ENCODE assay signal across 8 cellular contexts in the genomic region with DNA sequence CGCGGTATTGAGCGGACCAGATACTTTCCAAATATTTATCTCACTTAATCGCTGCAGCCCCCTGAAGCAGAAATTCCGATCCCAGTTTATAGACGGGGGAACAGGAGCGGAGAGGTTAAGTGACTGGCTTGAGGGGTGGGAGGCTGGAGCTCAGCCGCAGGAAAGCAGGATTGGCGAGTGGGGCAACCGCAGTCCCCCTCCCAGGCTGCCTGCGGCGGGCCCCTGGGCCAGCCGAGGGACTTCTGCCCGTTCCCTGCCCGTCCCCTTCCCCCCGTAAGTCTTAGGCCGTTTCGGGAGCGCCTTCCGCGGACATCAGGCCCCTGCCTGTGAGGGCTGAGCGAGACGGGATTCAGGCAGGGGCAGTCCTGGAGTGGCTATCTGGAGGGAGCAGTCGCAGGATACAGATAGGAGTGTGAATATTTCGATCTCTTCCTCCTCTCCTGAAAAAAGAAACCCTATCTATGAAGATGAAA. TPM values are rescaled to one million over a fixed set of nuclear protein-coding genes. Genes with fewer than 3 reads are reported as not detected.
DNase-seq lines count a peak whose midpoint lies in the region; ATAC-seq, FAIRE-seq and TF ChIP-seq lines count a peak whose summit lies in the region.

No MANE protein-coding gene starts in this region.

- H3K9me3 ChIP-seq in CD4-positive, alpha-beta T cell (ENCODE audit: control insufficient read depth, low read length) = no peaks in the 10 kb centered on the region
- no peaks in the 10 kb centered on the region for H3K9me3 ChIP-seq in pancreas

- peaks cover 23% of the 10 kb centered on the region for H3K4me1 Mint-ChIP-seq in CD4-positive, alpha-beta T cell (ENCODE audit: low read depth)
- H3K4me1 Mint-ChIP-seq in activated CD4-positive, alpha-beta memory T cell treated with anti-CD3 and anti-CD28 coated beads, Interleukin-2, amount 10 ng/mL, durations not matched to agents 7 days and 5 days = peaks cover 45% of the 10 kb centered on the region

- FAIRE-seq in pancreas (lab: Jason Lieb, UNC) = no peak

- no peak for ATAC-seq in CD4-positive, alpha-beta T cell (ENCODE audit: poor library complexity)
- ATAC-seq in pancreas (peak; percentile 7 to 35 (median 23)), HG02970 (IDR thresholded peaks at IDR 0.05; ENCODE audit: low FRiP score, unreplicated experiment) (no peak)

- H3K27me3 Mint-ChIP-seq in CD4-positive, alpha-beta T cell = peaks cover 35% of the 10 kb centered on the region
- peaks cover 6% of the 10 kb centered on the region for H3K27me3 Mint-ChIP-seq in activated CD4-positive, alpha-beta memory T cell treated with anti-CD3 and anti-CD28 coated beads, Interleukin-2, amount 10 ng/mL, durations not matched to agents 7 days and 5 days

- TF ChIP-seq CTCF in CD4-positive, alpha-beta T cell (IDR thresholded peaks at IDR 0.05) = no peak
- TF ChIP-seq CTCF in pancreas (IDR thresholded peaks at IDR 0.05) = no peak

- POLR2A ChIA-PET in CD4-positive, alpha-beta T cell (lab: Charles Lee) = interaction anchor here (0.8 to 1.5 kb wide), 6 partner anchors 8 to 176 kb away, joined by 3 to 7 read pairs (median 4); partner anchors contain the start of gene NRF1
- POLR2A ChIA-PET in activated CD4-positive, alpha-beta memory T cell treated with anti-CD3 and anti-CD28 coated beads, Interleukin-2, amount 10 ng/mL, durations not matched to agents 7 days and 5 days (lab: Charles Lee) = interaction anchor here (0.5 to 3.4 kb wide), 14 partner anchors 10 to 514 kb away, joined by 3 to 30 read pairs (median 4); partner anchors contain the start of genes NRF1 and SMKR1

- CTCF ChIA-PET in CD4-positive, alpha-beta T cell (lab: Charles Lee) = interaction anchor here (1.0 to 1.6 kb wide), 3 partner anchors 67 to 217 kb away, joined by 3 to 4 read pairs (median 3); no protein-coding TSS in a partner anchor
- CTCF ChIA-PET in activated CD4-positive, alpha-beta memory T cell treated with anti-CD3 and anti-CD28 coated beads, Interleukin-2, amount 10 ng/mL, durations not matched to agents 7 days and 5 days (lab: Charles Lee) = interaction anchor here (0.8 to 3.4 kb wide), 9 partner anchors 26 to 224 kb away, joined by 3 to 30 read pairs (median 3); no protein-coding TSS in a partner anchor

- H3K27ac Mint-ChIP-seq in CD4-positive, alpha-beta T cell = no peak overlapping the region
- H3K27ac Mint-ChIP-seq in activated CD4-positive, alpha-beta memory T cell treated with anti-CD3 and anti-CD28 coated beads, Interleukin-2, amount 10 ng/mL, durations not matched to agents 7 days and 5 days = peak overlapping the region; percentile 71

- peaks cover 5% of the 10 kb centered on the region for H3K36me3 Mint-ChIP-seq in CD4-positive, alpha-beta T cell (ENCODE audit: low read depth)
- H3K36me3 Mint-ChIP-seq in activated CD4-positive, alpha-beta memory T cell treated with anti-CD3 and anti-CD28 coated beads, Interleukin-2, amount 10 ng/mL, durations not matched to agents 7 days and 5 days (ENCODE audit: low read depth) = peaks cover 13% of the 10 kb centered on the region

- peak overlapping the region; percentile 95 for H3K4me3 Mint-ChIP-seq in CD4-positive, alpha-beta T cell
- H3K4me3 Mint-ChIP-seq in activated CD4-positive, alpha-beta memory T cell treated with anti-CD3 and anti-CD28 coated beads, Interleukin-2, amount 10 ng/mL, durations not matched to agents 7 days and 5 days = peak overlapping the region; percentile 85

- no peaks in the 10 kb centered on the region for H3K9me3 Mint-ChIP-seq in CD4-positive, alpha-beta T cell
- H3K9me3 Mint-ChIP-seq in activated CD4-positive, alpha-beta memory T cell treated with anti-CD3 and anti-CD28 coated beads, Interleukin-2, amount 10 ng/mL, durations not matched to agents 7 days and 5 days = no peaks in the 10 kb centered on the region

- no peak for DNase-seq in CD4-positive, alpha-beta T cell
- DNase-seq in HT1080 (ENCODE audit: low read depth) (peak; percentile 8), germinal center (ENCODE audit: low spot score) (peak; percentile 23), pancreas (peak in 5 of 6 donors; percentile 10 to 63 (median 25)), COLO829 (ENCODE audit: low spot score) (no peak)
- no peak for DNase-seq in activated CD4-positive, alpha-beta memory T cell treated with anti-CD3 and anti-CD28 coated beads, Interleukin-2, amount 10 ng/mL, durations not matched to agents 7 days and 5 days
- DNase-seq in activated effector memory CD4-positive, alpha-beta T cell treated with anti-CD3 and anti-CD28 coated beads, Interleukin-2, amount 50 U/mL, for 16 hours = no peak

- H3K4me3 ChIP-seq in pancreas = peak overlapping the region; percentile 60 to 92 (median 74)

- 2 to 4% methylated on average over 25 of the region's 25 CpGs for WGBS in pancreas, 2 donors

- intact Hi-C loops in CD4-positive, alpha-beta T cell (cut with DNase I, micrococcal nuclease) = loop anchor here in 1 of 2 experiments (5.0 to 10.0 kb wide), 4 partner anchors 67 to 570 kb away; partner anchors contain the start of genes AHCYL2, ATP6V1F and SMKR1
- intact Hi-C loops in pancreas (cut with DNase I) = no loop called here

- H3K27ac ChIP-seq in CD4-positive, alpha-beta T cell (ENCODE audit: low read depth, low read length) = no peak overlapping the region
- H3K27ac ChIP-seq in pancreas = no peak overlapping the region

- H3K36me3 ChIP-seq in pancreas = no peaks in the 10 kb centered on the region

- peaks cover 0 to 5% (median 4%) of the 10 kb centered on the region in 3 donors for H3K4me1 ChIP-seq in pancreas

- H3K27me3 ChIP-seq in CD4-positive, alpha-beta T cell (ENCODE audit: control insufficient read depth, insufficient read depth, low read length) = peaks cover 30% of the 10 kb centered on the region
- H3K27me3 ChIP-seq in pancreas = peaks cover 0 to 4% (median 0%) of the 10 kb centered on the region in 4 donors

RNA-seq across cellular contexts. Expression of gene STRIP2, which starts 0.7 kb away (rescaled TPM):
- total RNA-seq in CD4-positive, alpha-beta T cell = under 1 TPM; 0.11 to 0.14 TPM
- 14.3 and 15.2 TPM in 2 replicates for total RNA-seq in HT1080 (2014; rRNA removed; shearing (Covaris generic))
- polyA plus RNA-seq in HT1080 (2015; cell fraction: cytosol; rRNA removed) = 7.4 and 7.5 TPM in 2 replicates
- 27.7 and 27.9 TPM in 2 replicates for polyA plus RNA-seq in HT1080 (2015; cell fraction: nucleus; rRNA removed)
- total RNA-seq in activated CD4-positive, alpha-beta memory T cell treated with anti-CD3 and anti-CD28 coated beads, Interleukin-2, amount 10 ng/mL, durations not matched to agents 7 days and 5 days = 10 to 100 TPM; 28.3 to 29.7 TPM
- under 1 TPM; 0.16 to 0.55 (median 0.35) TPM for total RNA-seq in pancreas
- polyA plus RNA-seq in pancreas = under 1 TPM; 0.38 to 0.85 TPM

Comparison
In these comparisons a context has a peak if more than half of its experiments do, and no peak if none do; other contexts are left out.
1. ATAC-seq: peak in pancreas (4 of 4); none in CD4-positive, alpha-beta T cell (single experiment) and HG02970 (single experiment).
2. DNase-seq: peak in HT1080 (single experiment), germinal center (single experiment) and pancreas (5 of 6); none in CD4-positive, alpha-beta T cell (0 of 10), activated CD4-positive, alpha-beta memory T cell treated with anti-CD3 and anti-CD28 coated beads, Interleukin-2, amount 10 ng/mL, durations not matched to agents 7 days and 5 days (single experiment), COLO829 (single experiment) and activated effector memory CD4-positive, alpha-beta T cell treated with anti-CD3 and anti-CD28 coated beads, Interleukin-2, amount 50 U/mL, for 16 hours (single experiment).